14 cellular contexts compared by ENCODE assay signal in genomic region chr9:31582071-31582470, GRCh38.
A peak's percentile ranks its signal among the peaks of the same experiment; 100 is the strongest.
DNase-seq lines count a peak whose midpoint lies in the region; ATAC-seq, FAIRE-seq and TF ChIP-seq lines count a peak whose summit lies in the region.
"Had no signal": no experiment of that assay in that cellular context is flagged by ENCODE, and none has a peak within 500 bp of the region (broad histone marks: within the 10 kb centered on the region; RNA-seq: fewer than 3 reads in every experiment).

No MANE protein-coding gene starts in this region.

- DNase-seq in H4 (ENCODE audit: low spot score) (peak; percentile 4), NCI-H524 treated with DMSO at 0.1 percent for 48 hours (lab: John Stamatoyannopoulos, UW) (peak; percentile 28), fibroblast of villous mesenchyme (ENCODE audit: low read depth) (peak; percentile 13), GM19239 (ENCODE audit: insufficient read length, low spot score) (no peak), NCI-H510A (lab: John Stamatoyannopoulos, UW) (no peak), NCI-H1092 (lab: John Stamatoyannopoulos, UW) (no peak)
- DNase-seq: CD8-positive, alpha-beta T cell; COR-L47; GOT3 had no signal

- no peak for ATAC-seq in GM18498 (IDR thresholded peaks at IDR 0.05; ENCODE audit: unreplicated experiment)
- ATAC-seq: A549; CD8-positive, alpha-beta T cell had no signal

- TF ChIP-seq CTCF in fibroblast of villous mesenchyme (IDR thresholded peaks at IDR 0.05; ENCODE audit: insufficient read depth, low read depth, low read length): no peak

- H3K4me3 ChIP-seq in fibroblast of villous mesenchyme (ENCODE audit: low read depth, low read length): no peak overlapping the region
- H3K4me3 ChIP-seq: A549, HAP-1 had no signal

- FAIRE-seq in GM19239 (lab: Jason Lieb, UNC): no peak
- FAIRE-seq: A549, D721Med, GM18507 had no signal

Comparison
In these comparisons a context has a peak if more than half of its experiments do, and no peak if none do; other contexts are left out.
1. DNase-seq: peak in H4 (single experiment), NCI-H524 treated with DMSO at 0.1 percent for 48 hours (single experiment) and fibroblast of villous mesenchyme (single experiment); none in GM19239 (single experiment), NCI-H510A (single experiment) and NCI-H1092 (single experiment).